Comparison of ENCODE assay signal across 9 cellular contexts in the genomic region with DNA sequence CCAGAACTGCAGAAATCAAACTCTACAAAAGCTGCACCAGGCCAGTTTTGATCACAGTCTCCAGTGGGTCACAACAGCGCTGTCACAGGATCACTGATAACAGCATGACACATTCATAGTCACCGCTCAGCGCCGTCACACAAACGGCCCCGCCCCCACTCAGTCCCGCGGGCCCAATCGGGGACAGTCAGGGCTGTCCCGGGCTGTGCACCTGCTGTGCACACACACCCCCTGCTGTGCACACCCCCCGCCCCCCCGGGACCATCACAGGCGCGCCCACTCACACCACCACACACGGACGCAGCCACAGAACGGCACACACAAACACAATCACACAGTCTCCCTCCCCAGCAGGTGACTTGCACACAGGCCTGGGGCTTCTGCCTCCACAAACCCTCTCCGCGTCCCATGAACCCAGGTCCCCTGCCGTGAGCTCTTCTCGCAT. TPM values are rescaled to one million over a fixed set of nuclear protein-coding genes. Genes with fewer than 3 reads are reported as not detected.
DNase-seq lines count a peak whose midpoint lies in the region; ATAC-seq and TF ChIP-seq lines count a peak whose summit lies in the region.
"Had no signal": no experiment of that assay in that cellular context is flagged by ENCODE, and none has a peak within 500 bp of the region (broad histone marks: within the 10 kb centered on the region; RNA-seq: fewer than 3 reads in every experiment).

No MANE protein-coding gene starts in this region.

- peak; percentile 48 to 54 for DNase-seq in AML-193 (lab: John Stamatoyannopoulos, UW)
- DNase-seq in HPDE6-E6E7 (ENCODE audit: extremely low spot score) = peak; percentile 32
- DNase-seq in T1000 (lab: John Stamatoyannopoulos, UW) = peak; percentile 68
- peak; percentile 38 for DNase-seq in astrocyte of the spinal cord (ENCODE audit: low read depth, low spot score)
- peak; percentile 57 for DNase-seq in iPS-NIHi11 (ENCODE audit: low spot score)
- peak; percentile 93 for DNase-seq in spleen
- DNase-seq in NCI-H1694 (lab: John Stamatoyannopoulos, UW) = no peak

- ATAC-seq in GM19372 (IDR thresholded peaks at IDR 0.05; ENCODE audit: low read depth, unreplicated experiment) = peak; percentile 79
- ATAC-seq: HCT116 had no signal

- H3K4me3 ChIP-seq in astrocyte of the spinal cord (ENCODE audit: low read depth, low read length) (peak overlapping the region; percentile 87), spleen (peak overlapping the region; percentile 74 to 90 (median 86))

- TF ChIP-seq CTCF in astrocyte of the spinal cord (IDR thresholded peaks at IDR 0.05; ENCODE audit: low read depth, low read length) (no peak), spleen (IDR thresholded peaks at IDR 0.05 in 8 of 11, conservative IDR thresholded peaks at IDR 0.05 in 3 of 11) (no peak)

- H3K27me3 ChIP-seq in spleen (replicated peaks in 1 of 7) = no peaks in the 10 kb centered on the region

- H3K36me3 ChIP-seq in spleen = peaks cover 0 to 26% (median 11%) of the 10 kb centered on the region in 6 donors

- peaks cover 6 to 23% (median 18%) of the 10 kb centered on the region in 6 donors for H3K4me1 ChIP-seq in spleen

- H3K9me3 ChIP-seq in spleen = peaks cover 0 to 57% (median 38%) of the 10 kb centered on the region in 8 donors

- in situ Hi-C loops in astrocyte of the spinal cord (cut with HindIII; ENCODE audit: low sequenced_read_pairs) = no loop called here

- WGBS in spleen, 5 donors = 0 to 1% (median 0%) methylated on average over 1 to 21 of the region's 21 CpGs

- peak overlapping the region; percentile 86 to 90 (median 88) for H3K27ac ChIP-seq in spleen

- no peak for TF ChIP-seq POLR2A in spleen (IDR thresholded peaks at IDR 0.05)

- intact Hi-C loops in spleen (cut with DNase I; ENCODE audit: low total_unique reads) = no loop called here

RNA-seq across cellular contexts. Expression of gene ZNF382, which starts 0.4 kb away (rescaled TPM):
- 10 to 100 TPM in 1 of 7 donors, 1 to 10 TPM in 6; 7.2 to 13.3 (median 8.8) TPM for total RNA-seq in spleen
- polyA plus RNA-seq in spleen = 1 to 10 TPM; 2.1 to 2.6 (median 2.6) TPM

RNA-seq across cellular contexts. Expression of gene ZNF529, which starts 31.6 kb away (rescaled TPM):
- 10 to 100 TPM; 10.1 to 19.4 (median 14.2) TPM for total RNA-seq in spleen
- 1 to 10 TPM; 7.7 to 9.9 (median 8.0) TPM for polyA plus RNA-seq in spleen
